ENCODE assay signal across 25 cellular contexts in genomic region chr18:74127483-74127750, GRCh38. TPM values are rescaled to one million over a fixed set of nuclear protein-coding genes. Genes with fewer than 3 reads are reported as not detected.
DNase-seq lines count a peak whose midpoint lies in the region; ATAC-seq and TF ChIP-seq lines count a peak whose summit lies in the region.
"Had no signal": no experiment of that assay in that cellular context is flagged by ENCODE, and none has a peak within 500 bp of the region (broad histone marks: within the 10 kb centered on the region; RNA-seq: fewer than 3 reads in every experiment).

No MANE protein-coding gene starts in this region.

- no peak for ATAC-seq in HG02571 (IDR thresholded peaks at IDR 0.05; ENCODE audit: unreplicated experiment)
- ATAC-seq: A549, HepG2 had no signal

- H3K9ac ChIP-seq in colonic mucosa (ENCODE audit: low read depth in 2 of 2, low read length in 2 of 2) = no peak overlapping the region
- H3K9ac ChIP-seq: BLaER1 treated with 17β-estradiol and CSF1 and Interleukin-3, amounts not matched to agents 10 nM and 100 nM; GM23248 had no signal

- peaks cover 38% of the 10 kb centered on the region for H3K4me1 Mint-ChIP-seq in neural crest cell

- H3K4me1 ChIP-seq in colonic mucosa = no peaks in the 10 kb centered on the region
- H3K4me1 ChIP-seq: A549, Peyer's patch had no signal

- TF ChIP-seq CTCF in neural crest cell (conservative IDR thresholded peaks at IDR 0.05) = no peak
- no peak for TF ChIP-seq CTCF in colonic mucosa (IDR thresholded peaks at IDR 0.05)

- no peaks in the 10 kb centered on the region for H3K36me3 ChIP-seq in colonic mucosa
- H3K36me3 ChIP-seq: BLaER1 treated with 17β-estradiol and CSF1 and Interleukin-3, amounts not matched to agents 10 nM and 100 nM; Peyer's patch had no signal

- H3K9me3 Mint-ChIP-seq in neural crest cell = no peaks in the 10 kb centered on the region
- H3K9me3 Mint-ChIP-seq: CD4-positive, alpha-beta T cell had no signal

- peak overlapping the region; percentile 71 for H3K27ac ChIP-seq in angular gyrus (ENCODE audit: low read depth, low read length)
- H3K27ac ChIP-seq in colonic mucosa = no peak overlapping the region
- H3K27ac ChIP-seq: A549; BLaER1 treated with 17β-estradiol and CSF1 and Interleukin-3, amounts not matched to agents 10 nM and 100 nM; GM23248; Peyer's patch; SK-N-MC had no signal

- H3K27ac Mint-ChIP-seq in neural crest cell (ENCODE audit: unreplicated experiment) = peak overlapping the region; percentile 81
- H3K27ac Mint-ChIP-seq: CD4-positive, alpha-beta T cell had no signal

- DNase-seq in foreskin melanocyte (peak; percentile 50), neural crest cell (ENCODE audit: low read depth, low spot score) (no peak), colonic mucosa (no peak), HCEC 1CT (no peak)
- no peak for DNase-seq in effector CD4-positive, alpha-beta T cell
- DNase-seq: AML-193; CD4-positive, alpha-beta T cell; DMS53; GM23248; Karpas-422; NCI-H1092; NCI-H1417 treated with DMSO at 0.1 percent for 48 hours; NCI-H1694 treated with DMSO at 0.1 percent for 48 hours; NCI-H2081; NCI-H2227 treated with DMSO at 0.1 percent for 48 hours; Peyer's patch; SHP77 treated with DMSO at 0.1 percent for 48 hours had no signal

- intact Hi-C loops in colonic mucosa (cut with DNase I) = no loop called here

- no peaks in the 10 kb centered on the region for H3K27me3 Mint-ChIP-seq in neural crest cell (ENCODE audit: low read depth)
- H3K27me3 Mint-ChIP-seq: CD4-positive, alpha-beta T cell had no signal

- no peak overlapping the region for H3K4me3 ChIP-seq in colonic mucosa
- H3K4me3 ChIP-seq: A549; BLaER1 treated with 17β-estradiol and CSF1 and Interleukin-3, amounts not matched to agents 10 nM and 100 nM; GM23248; Peyer's patch; SK-N-MC had no signal

- no peaks in the 10 kb centered on the region for H3K9me3 ChIP-seq in colonic mucosa
- H3K9me3 ChIP-seq: A549; BLaER1 treated with 17β-estradiol and CSF1 and Interleukin-3, amounts not matched to agents 10 nM and 100 nM; Peyer's patch had no signal

- H3K27me3 ChIP-seq in colonic mucosa = no peaks in the 10 kb centered on the region
- H3K27me3 ChIP-seq: BLaER1 treated with 17β-estradiol and CSF1 and Interleukin-3, amounts not matched to agents 10 nM and 100 nM; Peyer's patch had no signal

- H3K4me3 Mint-ChIP-seq in neural crest cell = no peak overlapping the region
- H3K4me3 Mint-ChIP-seq: CD4-positive, alpha-beta T cell had no signal

- H3K36me3 Mint-ChIP-seq in neural crest cell (ENCODE audit: low read depth) = no peaks in the 10 kb centered on the region

RNA-seq across cellular contexts. Expression of gene FBXO15, which starts 20.2 kb away (rescaled TPM):
- total RNA-seq in neural crest cell (1.7 and 2.7 TPM in 2 replicates), colonic mucosa (not detected)
- total RNA-seq: G401, HT-29, Peyer's patch had no signal

RNA-seq across cellular contexts. Expression of gene TIMM21, which starts 20.9 kb away (rescaled TPM):
- 42.4 and 43.8 TPM in 2 replicates for total RNA-seq in neural crest cell
- 10 to 100 TPM; 29.6 to 45.5 TPM for total RNA-seq in colonic mucosa
